ENCODE assay signal across 8 cellular contexts in the genomic region with DNA sequence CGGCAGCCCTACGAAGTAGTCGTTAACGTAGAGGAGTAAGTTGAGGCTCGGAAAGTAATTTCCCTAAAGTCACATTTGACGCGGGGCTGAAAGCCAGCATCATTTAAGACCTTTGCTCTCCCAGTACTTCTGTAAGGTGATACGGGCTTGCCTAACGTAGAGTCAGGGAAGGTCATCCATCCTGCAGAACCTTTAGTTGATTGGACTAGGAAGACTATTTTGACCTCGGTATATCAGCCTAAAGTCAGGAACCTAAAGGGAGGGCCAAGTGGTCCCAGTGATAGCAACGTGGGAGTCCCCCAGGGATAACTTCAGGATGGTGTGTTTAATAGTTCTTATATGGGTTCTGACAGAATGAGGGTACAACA. TPM values are rescaled to one million over a fixed set of nuclear protein-coding genes. Genes with fewer than 3 reads are reported as not detected.
DNase-seq lines count a peak whose midpoint lies in the region; ATAC-seq and TF ChIP-seq lines count a peak whose summit lies in the region.

No MANE protein-coding gene starts in this region.

- intact Hi-C loops in psoas muscle (cut with DNase I), result no loop called here

- DNase-seq in GM12865 (ENCODE audit: low read depth) (no peak), SK-N-MC (ENCODE audit: low read depth, low spot score) (no peak), fibroblast of pulmonary artery (ENCODE audit: low read depth) (no peak), psoas muscle (no peak), GM19240 (ENCODE audit: insufficient read length, low spot score) (no peak), NCI-H1105 (lab: John Stamatoyannopoulos, UW) (no peak), Ammon's horn (ENCODE audit: low spot score) (no peak)

- H3K36me3 ChIP-seq in SK-N-MC (ENCODE audit: insufficient read depth, low read length), result peaks cover 37% of the 10 kb centered on the region
- peaks cover 5 to 42% of the 10 kb centered on the region in 2 donors for H3K36me3 ChIP-seq in psoas muscle (ENCODE audit: insufficient read depth in 1 of 2, low read depth in 1 of 2)

- no peak overlapping the region for H3K27ac ChIP-seq in SK-N-MC
- H3K27ac ChIP-seq in psoas muscle, result peak overlapping the region; percentile 90

- peak; percentile 3 to 61 (median 24) for ATAC-seq in psoas muscle
- ATAC-seq in activated CD4-positive, CD25-positive, alpha-beta regulatory T cell treated with anti-CD3 and anti-CD28 coated beads, Interleukin-2, amount 50 U/mL, for 24 hours, result no peak

- peak overlapping the region; percentile 99 for H3K9ac ChIP-seq in SK-N-MC (ENCODE audit: insufficient read length)

- TF ChIP-seq CTCF in GM12865 (IDR thresholded peaks at IDR 0.05; ENCODE audit: insufficient read depth, low read depth, low read length, missing control alignments) (no peak), fibroblast of pulmonary artery (IDR thresholded peaks at IDR 0.05; ENCODE audit: low read length, missing control alignments) (no peak), psoas muscle (IDR thresholded peaks at IDR 0.05) (no peak)

- H3K4me1 ChIP-seq in psoas muscle, result peaks cover 17% of the 10 kb centered on the region

- H3K27me3 ChIP-seq in psoas muscle (ENCODE audit: insufficient read depth in 3 of 3, low read length in 2 of 3), result no peaks in the 10 kb centered on the region

- H3K9me3 ChIP-seq in SK-N-MC (ENCODE audit: low read depth, low read length) (no peaks in the 10 kb centered on the region), psoas muscle (no peaks in the 10 kb centered on the region)

- WGBS in psoas muscle, 3 donors, result 0 to 1% (median 0%) methylated on average over 11 of the region's 11 CpGs

- peak overlapping the region; percentile 90 for H3K4me3 ChIP-seq in GM12865 (ENCODE audit: low read depth, low read length)
- H3K4me3 ChIP-seq in SK-N-MC, result peak overlapping the region; percentile 95
- H3K4me3 ChIP-seq in fibroblast of pulmonary artery (replicated peaks; ENCODE audit: low read depth, low read length), result peak overlapping the region; percentile 97
- H3K4me3 ChIP-seq in psoas muscle, result peak overlapping the region; percentile 100

RNA-seq across cellular contexts. Expression of a gene that starts 0.7 kb away (rescaled TPM):
- 10 to 100 TPM; 20.1 to 28.1 (median 23.4) TPM for total RNA-seq in psoas muscle
- 10 to 100 TPM; 11.8 to 14.2 (median 14.1) TPM for polyA plus RNA-seq in psoas muscle

RNA-seq across cellular contexts. Expression of a gene that starts 29.7 kb away (rescaled TPM):
- 10 to 100 TPM in 3 of 4 donors, 1 to 10 TPM in 1; 3.7 to 12.2 (median 11.7) TPM for total RNA-seq in psoas muscle
- 10 to 100 TPM in 2 of 3 donors, 1 to 10 TPM in 1; 6.3 to 11.0 (median 10.2) TPM for polyA plus RNA-seq in psoas muscle

Comparison
In these comparisons a context has a peak if more than half of its experiments do, and no peak if none do; other contexts are left out.
1. ATAC-seq: peak in psoas muscle (4 of 4); none in activated CD4-positive, CD25-positive, alpha-beta regulatory T cell treated with anti-CD3 and anti-CD28 coated beads, Interleukin-2, amount 50 U/mL, for 24 hours (0 of 2).
2. Peak in every context shown above with its lines, with median percentiles within 50 percentile points of each other: H3K4me3 ChIP-seq.